7 cellular contexts compared by ENCODE assay signal in genomic region chr19:16542894-16543498, GRCh38. TPM values are rescaled to one million over a fixed set of nuclear protein-coding genes. Genes with fewer than 3 reads are reported as not detected.
DNase-seq lines count a peak whose midpoint lies in the region; ATAC-seq and TF ChIP-seq lines count a peak whose summit lies in the region.

No MANE protein-coding gene starts in this region.

- peaks cover 23 to 32% of the 10 kb centered on the region in 2 experiments; a peak in 2 of 3 replicates for H3K36me3 ChIP-seq in HEK293 (ENCODE audit: control insufficient read depth in 2 of 2, insufficient read depth in 1 of 2, low read length in 2 of 2)
- H3K36me3 ChIP-seq in SK-N-MC (ENCODE audit: insufficient read depth, low read length) = peaks cover 35% of the 10 kb centered on the region
- H3K36me3 ChIP-seq in esophagus muscularis mucosa = peaks cover 0 to 21% (median 16%) of the 10 kb centered on the region in 4 donors
- H3K36me3 ChIP-seq in parathyroid adenoma (ENCODE audit: control insufficient read depth, insufficient read depth, low read length) = no peaks in the 10 kb centered on the region

- TF ChIP-seq CTCF in HEK293 (tag by site-specific recombination; IDR thresholded peaks at IDR 0.05) = no peak
- TF ChIP-seq CTCF in esophagus muscularis mucosa (IDR thresholded peaks at IDR 0.05) = no peak
- TF ChIP-seq CTCF in parathyroid adenoma (IDR thresholded peaks at IDR 0.05) = no peak

- H3K27me3 ChIP-seq in esophagus muscularis mucosa = no peaks in the 10 kb centered on the region
- no peaks in the 10 kb centered on the region for H3K27me3 ChIP-seq in parathyroid adenoma (ENCODE audit: control insufficient read depth, insufficient read depth, low read length)

- DNase-seq in SK-N-MC (ENCODE audit: low read depth, low spot score) = no peak
- DNase-seq in esophagus muscularis mucosa (ENCODE audit: extremely low spot score) = no peak
- DNase-seq in NCI-H1436 treated with DMSO at 0.1 percent for 48 hours (lab: John Stamatoyannopoulos, UW) = no peak
- no peak for DNase-seq in NCI-H748 (lab: John Stamatoyannopoulos, UW; ENCODE audit: unreplicated experiment)

- H3K4me3 ChIP-seq in HEK293 (ENCODE audit: low read depth, low read length) (peak overlapping the region; percentile 96), SK-N-MC (peak overlapping the region; percentile 94), esophagus muscularis mucosa (peak overlapping the region; percentile 79 to 99 (median 86)), parathyroid adenoma (ENCODE audit: low read depth, low read length) (peak overlapping the region; percentile 91)

- H3K4me1 ChIP-seq in HEK293 (ENCODE audit: control insufficient read depth, insufficient read depth, low read length) (peaks cover 2% of the 10 kb centered on the region; the same call in 1 of the 2 replicates), esophagus muscularis mucosa (peaks cover 38 to 65% (median 57%) of the 10 kb centered on the region in 4 donors), parathyroid adenoma (peaks cover 3% of the 10 kb centered on the region)

- no peak for TF ChIP-seq EP300 in esophagus muscularis mucosa (IDR thresholded peaks at IDR 0.05)

- H3K4me2 ChIP-seq in parathyroid adenoma (ENCODE audit: low read length) = peak overlapping the region; percentile 93

- H3K9me3 ChIP-seq in HEK293 (ENCODE audit: control insufficient read depth, insufficient read depth, low read depth, low read length) = no peaks in the 10 kb centered on the region
- H3K9me3 ChIP-seq in SK-N-MC (ENCODE audit: low read depth, low read length) = no peaks in the 10 kb centered on the region
- H3K9me3 ChIP-seq in esophagus muscularis mucosa = no peaks in the 10 kb centered on the region
- no peaks in the 10 kb centered on the region for H3K9me3 ChIP-seq in parathyroid adenoma (ENCODE audit: control insufficient read depth, low read length)

- POLR2A ChIA-PET in HEK293 (lab: Yijun Ruan, JAX) = interaction anchor here (0.5 to 1.4 kb wide), 6 partner anchors 27 to 117 kb away, joined by 3 to 9 read pairs (median 4); partner anchors contain the start of genes MED26, SLC35E1 and SMIM7

- peak overlapping the region; percentile 99 for H3K9ac ChIP-seq in SK-N-MC (ENCODE audit: insufficient read length)
- peak overlapping the region; percentile 95 for H3K9ac ChIP-seq in parathyroid adenoma

- H3K27ac ChIP-seq in HEK293 (ENCODE audit: extremely low read depth, low read depth, low read length) (peak overlapping the region; percentile 78), SK-N-MC (peak overlapping the region; percentile 72), esophagus muscularis mucosa (replicated peaks in 1 of 4) (peak overlapping the region; percentile 83 to 94 (median 89)), parathyroid adenoma (peak overlapping the region; percentile 79)

- CTCF ChIA-PET in HEK293 (lab: Yijun Ruan, JAX) = no interaction called here

- H2AFZ ChIP-seq in parathyroid adenoma = peak overlapping the region; percentile 99

- no peak for TF ChIP-seq POLR2A in esophagus muscularis mucosa (IDR thresholded peaks at IDR 0.05; ENCODE audit: low read depth)

- peaks cover 36% of the 10 kb centered on the region for H3K79me2 ChIP-seq in parathyroid adenoma

- 5% methylated on average over 13 of the region's 16 CpGs for whole genome bisulfite sequencing in esophagus muscularis mucosa

- intact Hi-C loops in esophagus muscularis mucosa (cut with DNase I) = no loop called here

- no peak for ATAC-seq in GM18517 (IDR thresholded peaks at IDR 0.05; ENCODE audit: unreplicated experiment)

TF ChIP-seq in HEK293, 187 proteins besides CTCF, POLR2A, EP300 and RAD21:
- TF ChIP-seq ZNF449 (tag by site-specific recombination; IDR thresholded peaks at IDR 0.05) = no peak
- no peak for TF ChIP-seq PRDM6 (tag by site-specific recombination; IDR thresholded peaks at IDR 0.05)
- peak; percentile 73 for TF ChIP-seq ZBTB20 (tag by site-specific recombination; IDR thresholded peaks at IDR 0.05)
- TF ChIP-seq REPIN1 (tag by site-specific recombination; IDR thresholded peaks at IDR 0.05; ENCODE audit: low read depth) = no peak
- peak; percentile 42; the same call in 1 of the 2 replicates for TF ChIP-seq ZBTB10 (tag by site-specific recombination; IDR thresholded peaks at IDR 0.05)
- no peak for TF ChIP-seq ZNF223 (tag by site-specific recombination; IDR thresholded peaks at IDR 0.05)
- peak; percentile 11; the same call in 1 of the 2 replicates for TF ChIP-seq PATZ1 (tag by site-specific recombination; IDR thresholded peaks at IDR 0.05)
- TF ChIP-seq ZNF843 (tag by site-specific recombination; IDR thresholded peaks at IDR 0.05) = no peak
- no peak for TF ChIP-seq ZFP41 (tag by site-specific recombination; IDR thresholded peaks at IDR 0.05; ENCODE audit: borderline replicate concordance)
- no peak for TF ChIP-seq ZNF544 (tag by site-specific recombination; IDR thresholded peaks at IDR 0.05)
- TF ChIP-seq ZNF362 (tag by site-specific recombination; IDR thresholded peaks at IDR 0.05) = peak; percentile 85

RNA-seq across cellular contexts. Expression of gene CHERP, which starts 0.8 kb away (rescaled TPM):
- total RNA-seq in esophagus muscularis mucosa = 10 to 100 TPM in 3 of 4 donors, 1 to 10 TPM in 1; 9.1 to 18.0 (median 12.9) TPM

RNA-seq across cellular contexts. Expression of gene SLC35E1, which starts 29.2 kb away (rescaled TPM):
- total RNA-seq in esophagus muscularis mucosa = 10 to 100 TPM; 22.8 to 39.7 (median 34.0) TPM

RNA-seq across cellular contexts. Expression of gene C19orf44, which starts 46.8 kb away (rescaled TPM):
- 10 to 100 TPM in 1 of 4 donors, 1 to 10 TPM in 3; 7.0 to 10.4 (median 8.5) TPM for total RNA-seq in esophagus muscularis mucosa

RNA-seq across cellular contexts. Expression of gene CALR3, which starts 47.0 kb away (rescaled TPM):
- not detected for total RNA-seq in esophagus muscularis mucosa
